In the genomic region with DNA sequence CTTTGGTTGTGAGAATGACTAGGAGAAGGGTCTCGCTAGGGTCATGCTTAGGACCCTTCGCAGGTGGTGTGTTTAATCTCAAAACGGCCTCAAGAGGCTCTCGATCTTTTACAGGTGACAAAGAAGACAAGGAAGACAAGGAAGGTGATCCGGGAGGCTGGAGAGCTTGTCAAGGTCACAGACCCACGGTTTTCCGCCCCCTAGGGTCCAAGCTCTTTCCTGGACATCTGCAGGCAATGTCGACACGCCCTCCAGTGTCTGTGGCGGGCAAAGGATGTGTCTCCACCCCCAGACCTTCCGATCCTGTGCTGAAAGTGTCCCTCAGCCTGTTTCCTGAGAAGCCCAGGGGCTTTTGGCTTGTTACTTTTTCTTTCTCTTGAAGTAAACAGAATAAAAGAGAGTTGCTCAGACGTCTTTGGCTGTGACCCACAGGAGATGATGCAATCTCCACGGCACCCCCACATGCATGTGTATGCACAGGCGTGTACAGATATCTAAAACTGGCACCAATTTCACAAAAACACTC, we compare ENCODE assay signal across 8 cellular contexts.
DNase-seq lines count a peak whose midpoint lies in the region; ATAC-seq and TF ChIP-seq lines count a peak whose summit lies in the region.

No MANE protein-coding gene starts in this region.

- DNase-seq in DMS 273 (lab: John Stamatoyannopoulos, UW; ENCODE audit: unreplicated experiment) (peak; percentile 80), DMS 273 treated with DMSO at 0.1 percent for 48 hours (lab: John Stamatoyannopoulos, UW) (no peak), NCI-H460 (ENCODE audit: extremely low read depth, low read depth) (peak; percentile 41), dermis blood vessel endothelial cell (peak; percentile 81), lung (ENCODE audit: low spot score) (peak; percentile 76)
- DNase-seq in activated CD4-positive, alpha-beta T cell treated with anti-CD3 and anti-CD28 coated beads for 48 hours = peak; percentile 89
- DNase-seq in stimulated activated CD4-positive, alpha-beta T cell treated with anti-CD3 and anti-CD28 coated beads, TNF-alpha, amount 100 ng/mL, for 24 hours (ENCODE audit: low read depth in 3 of 3) = peak; percentile 57 to 83 (median 64)

- H3K9me3 ChIP-seq in lung (ENCODE audit: control insufficient read depth in 2 of 2, insufficient read depth in 1 of 2, low read length in 1 of 2) = no peaks in the 10 kb centered on the region

- WGBS in lung, 2 donors = 2 to 4% methylated on average over 14 of the region's 14 CpGs

- H3K4me3 ChIP-seq in lung = no peak overlapping the region

- H3K36me3 ChIP-seq in lung (ENCODE audit: control insufficient read depth in 2 of 2, insufficient read depth in 2 of 2, low read length in 2 of 2) = no peaks in the 10 kb centered on the region

- no peaks in the 10 kb centered on the region for H3K27me3 ChIP-seq in lung (ENCODE audit: control insufficient read depth, insufficient read depth)

- TF ChIP-seq CTCF in lung (IDR thresholded peaks at IDR 0.05; ENCODE audit: control extremely low read depth, extremely low read depth) = peak; percentile 68

- ATAC-seq in HG02885 (IDR thresholded peaks at IDR 0.05; ENCODE audit: poor library complexity, unreplicated experiment) = peak; percentile 69
- ATAC-seq in lung (ENCODE audit: insufficient read depth, low FRiP score) = peak; percentile 46

- peaks cover 3 to 23% of the 10 kb centered on the region in 2 donors for H3K4me1 ChIP-seq in lung (ENCODE audit: control insufficient read depth in 2 of 2, insufficient read depth in 2 of 2, low read length in 2 of 2)

- peak overlapping the region in 1 of 2 donors; percentile 94 for H3K27ac ChIP-seq in lung (ENCODE audit: low read depth in 1 of 2, low read length in 1 of 2)
